In genomic region chr16:67666032-67666537, GRCh38 we compare ENCODE assay signal across 1 cellular context.
TF ChIP-seq lines count a peak whose summit lies in the region.

No MANE protein-coding gene starts in this region.

TF ChIP-seq in HCT116, 20 proteins besides CTCF, POLR2A, EP300 and RAD21:
- no peak for TF ChIP-seq REST (IDR thresholded peaks at IDR 0.05; ENCODE audit: low read depth)
- peak; percentile 33; the same call in 1 of the 2 replicates for TF ChIP-seq POLR2AphosphoS5 (IDR thresholded peaks at IDR 0.05; ENCODE audit: low read depth, low read length)
- TF ChIP-seq ZNF274 (IDR thresholded peaks at IDR 0.05; ENCODE audit: low read depth, low read length): no peak
- no peak for TF ChIP-seq ATF3 (IDR thresholded peaks at IDR 0.05)
